Comparison of ENCODE assay signal across 14 cellular contexts in genomic region chr6:54135665-54136370, GRCh38. TPM values are rescaled to one million over a fixed set of nuclear protein-coding genes. Genes with fewer than 3 reads are reported as not detected.
A peak's percentile ranks its signal among the peaks of the same experiment; 100 is the strongest.
DNase-seq lines count a peak whose midpoint lies in the region; ATAC-seq, FAIRE-seq and TF ChIP-seq lines count a peak whose summit lies in the region.
"Had no signal": no experiment of that assay in that cellular context is flagged by ENCODE, and none has a peak within 500 bp of the region (broad histone marks: within the 10 kb centered on the region; RNA-seq: fewer than 3 reads in every experiment).

No MANE protein-coding gene starts in this region.

- H3K79me2 ChIP-seq in mammary epithelial cell (ENCODE audit: insufficient read depth, low read length) (no peaks in the 10 kb centered on the region), HepG2 (ENCODE audit: insufficient read depth, low read length) (no peaks in the 10 kb centered on the region)

- intact Hi-C loops in A673 (cut with micrococcal nuclease; ENCODE audit: unreplicated experiment) = no loop called here
- intact Hi-C loops in mammary epithelial cell (cut with micrococcal nuclease) = no loop called here
- intact Hi-C loops in HepG2 (cut with micrococcal nuclease; ENCODE audit: unreplicated experiment) = loop anchor here (5.0 kb wide), 2 partner anchors 71 to 106 kb away; no protein-coding TSS in a partner anchor

- TF ChIP-seq EP300 in Ishikawa (IDR thresholded peaks at IDR 0.05; ENCODE audit: borderline replicate concordance) (peak; percentile 49; the same call in 1 of the 2 replicates), HepG2 (IDR thresholded peaks at IDR 0.05; ENCODE audit: low read depth in 2 of 2, low read length in 2 of 2) (peak in 1 of 2 experiments; percentile 78; a peak in 2 of 4 replicates), HepG2 (CRISPR knock-in tag; IDR thresholded peaks at IDR 0.05; ENCODE audit: borderline replicate concordance) (no peak)

- H3K9me3 ChIP-seq in A673 (ENCODE audit: low read depth, low read length, poor library complexity, severe bottlenecking) (no peaks in the 10 kb centered on the region), mammary epithelial cell (replicated peaks; ENCODE audit: insufficient read depth, low read length) (no peaks in the 10 kb centered on the region), HepG2 (ENCODE audit: low read length) (no peaks in the 10 kb centered on the region)
- H3K9me3 ChIP-seq: neutrophil had no signal

- H4K20me1 ChIP-seq in mammary epithelial cell (ENCODE audit: insufficient read depth, low read length) (no peaks in the 10 kb centered on the region), HepG2 (ENCODE audit: insufficient read depth, low read length) (no peaks in the 10 kb centered on the region)

- in situ Hi-C loops in mammary epithelial cell (cut with MboI; ENCODE audit: low sequenced_read_pairs in 2 of 2) (no loop called here), HepG2 (cut with HindIII; ENCODE audit: extremely low pct_ligation_motif_present, low pct_unique_long_range_greater_than_20kb) (no loop called here)

- H2AFZ ChIP-seq in mammary epithelial cell (ENCODE audit: low read depth, low read length) = no peak overlapping the region
- H2AFZ ChIP-seq in HepG2 (ENCODE audit: low read length) = peak overlapping the region; percentile 79

- H3K4me1 ChIP-seq in A673 (ENCODE audit: insufficient read depth, low read length, poor library complexity, severe bottlenecking) (peaks cover 22% of the 10 kb centered on the region), mammary epithelial cell (ENCODE audit: insufficient read depth, low read length) (no peaks in the 10 kb centered on the region), HepG2 (ENCODE audit: insufficient read depth, low read length) (peaks cover 24% of the 10 kb centered on the region)

- H3K27ac ChIP-seq in A673 (ENCODE audit: low read depth, low read length, poor library complexity, severe bottlenecking) (peak overlapping the region; percentile 41), mammary epithelial cell (ENCODE audit: insufficient read depth, low read depth, low read length) (no peak overlapping the region), HepG2 (ENCODE audit: extremely low read length, insufficient read depth, low read length) (peak overlapping the region; percentile 3)
- H3K27ac ChIP-seq: neutrophil had no signal

- no peak for TF ChIP-seq POLR2A in HepG2 (IDR thresholded peaks at IDR 0.05; ENCODE audit: insufficient read depth in 1 of 2, low read depth in 2 of 2, low read length in 2 of 2)

- DNase-seq in A673 (ENCODE audit: low spot score) = peak; percentile 94
- peak; percentile 6 for DNase-seq in mammary epithelial cell
- peak; percentile 74 for DNase-seq in HepG2 (ENCODE audit: low spot score)
- no peak for DNase-seq in GM10248 (ENCODE audit: extremely low spot score)
- DNase-seq in NCI-H524 treated with DMSO at 0.1 percent for 48 hours (lab: John Stamatoyannopoulos, UW) = no peak
- DNase-seq: activated CD4-positive, CD25-positive, alpha-beta regulatory T cell; activated naive CD4-positive, alpha-beta T cell treated with anti-CD3 and anti-CD28 coated beads, Interleukin-2, amount 10 ng/mL, durations not matched to agents 7 days and 5 days; NCI-H1048 had no signal

- BruUV-seq in A673 (replicated peaks; lab: Mats Ljungman, UMichigan) = no TSS peak
- BruUV-seq in mammary epithelial cell (replicated peaks; lab: Mats Ljungman, UMichigan) = no TSS peak
- no TSS peak for BruUV-seq in HepG2 (replicated peaks; lab: Mats Ljungman, UMichigan)

- no peak for TF ChIP-seq CTCF in A673 (conservative IDR thresholded peaks at IDR 0.05; ENCODE audit: low read depth, low read length)
- no peak for TF ChIP-seq CTCF in mammary epithelial cell (conservative IDR thresholded peaks at IDR 0.05 in 1 of 2, IDR thresholded peaks at IDR 0.05 in 1 of 2; ENCODE audit: extremely low read depth in 1 of 2, insufficient read depth in 1 of 2, low read depth in 1 of 2, low read length in 2 of 2)
- no peak for TF ChIP-seq CTCF in HepG2 (CRISPR knock-in tag; IDR thresholded peaks at IDR 0.05)
- no peak for TF ChIP-seq CTCF in GM10248 (IDR thresholded peaks at IDR 0.05; ENCODE audit: control extremely low read depth, extremely low read depth, low read depth, missing control alignments)

- H3K36me3 ChIP-seq in A673 (ENCODE audit: insufficient read depth, low read length, poor library complexity, severe bottlenecking) = no peaks in the 10 kb centered on the region
- no peaks in the 10 kb centered on the region for H3K36me3 ChIP-seq in mammary epithelial cell (ENCODE audit: insufficient read depth, low read length)
- no peaks in the 10 kb centered on the region for H3K36me3 ChIP-seq in HepG2 (replicated peaks in 1 of 2; ENCODE audit: control insufficient read depth in 1 of 2, insufficient read depth in 2 of 2, low read length in 2 of 2)
- H3K36me3 ChIP-seq: neutrophil had no signal

- dilution Hi-C loops in mammary epithelial cell (cut with HindIII; ENCODE audit: low sequenced_read_pairs) = no loop called here

- ATAC-seq in HepG2 (peak; percentile 71), GM19324 (IDR thresholded peaks at IDR 0.05; ENCODE audit: low FRiP score, unreplicated experiment) (no peak), HG02610 (IDR thresholded peaks at IDR 0.05; ENCODE audit: unreplicated experiment) (no peak)

- WGBS in mammary epithelial cell (ENCODE audit: low coverage, missing lambda C conversion rate) = 69% methylated on average over 2 of the region's 2 CpGs
- 4% methylated on average over 2 of the region's 2 CpGs for WGBS in HepG2 (ENCODE audit: low lambda C conversion rate)

- no peak for TF ChIP-seq RAD21 in Ishikawa (IDR thresholded peaks at IDR 0.05; ENCODE audit: low read depth)
- TF ChIP-seq RAD21 in HepG2 (CRISPR knock-in tag; IDR thresholded peaks at IDR 0.05) = no peak

- CTCF ChIA-PET in A673 (lab: Charles Lee) = no interaction called here
- CTCF ChIA-PET in mammary epithelial cell (lab: Charles Lee; ENCODE audit: low non-redundant PET) = no interaction called here
- CTCF ChIA-PET in HepG2 (lab: Yijun Ruan, JAX; ENCODE audit: low intra/inter-chr PET ratio, low total read pairs) = no interaction called here
- CTCF ChIA-PET in GM10248 (lab: Yijun Ruan, JAX) = interaction anchor here (0.8 kb wide), 1 partner anchor 1203 kb away, joined by 3 read pairs; no protein-coding TSS in a partner anchor

- peak overlapping the region; percentile 25 for H3K4me3 ChIP-seq in A673 (ENCODE audit: low read depth, low read length, poor library complexity, severe bottlenecking)
- H3K4me3 ChIP-seq in mammary epithelial cell (replicated peaks in 1 of 3; ENCODE audit: insufficient read depth in 1 of 3, low read depth in 2 of 3, low read length in 3 of 3) = no peak overlapping the region
- H3K4me3 ChIP-seq in HepG2 (replicated peaks in 1 of 3; ENCODE audit: insufficient read depth in 1 of 3, low read depth in 2 of 3, low read length in 3 of 3) = peak overlapping the region in 2 of 3 experiments; percentile 14 to 19; a peak in 1 of 6 replicates

- FAIRE-seq in HepG2 (lab: Jason Lieb, UNC) = peak; percentile 67
- FAIRE-seq: GM12891 had no signal

- H3K9ac ChIP-seq in mammary epithelial cell (ENCODE audit: insufficient read depth, low read length) (no peak overlapping the region), HepG2 (ENCODE audit: insufficient read depth, low read depth, low read length) (no peak overlapping the region)

- H3K27me3 ChIP-seq in A673 (replicated peaks; ENCODE audit: insufficient read depth, low read depth, low read length, poor library complexity) (no peaks in the 10 kb centered on the region), mammary epithelial cell (ENCODE audit: insufficient read depth, low read length) (no peaks in the 10 kb centered on the region), HepG2 (ENCODE audit: control insufficient read depth in 1 of 2, insufficient read depth in 2 of 2, low read length in 2 of 2) (no peaks in the 10 kb centered on the region)
- H3K27me3 ChIP-seq: neutrophil had no signal

- POLR2A ChIA-PET in A673 (lab: Charles Lee; ENCODE audit: low non-redundant PET) = no interaction called here
- POLR2A ChIA-PET in HepG2 (lab: Yijun Ruan, JAX) = no interaction called here
- POLR2A ChIA-PET in GM10248 (lab: Yijun Ruan, JAX) = no interaction called here

- H3K4me2 ChIP-seq in mammary epithelial cell (ENCODE audit: insufficient read depth, low read depth, low read length) (no peak overlapping the region), HepG2 (ENCODE audit: low read depth, low read length) (peak overlapping the region; percentile 48)

TF ChIP-seq in Ishikawa, 13 proteins besides CTCF, POLR2A, EP300 and RAD21 (continues in another document):
- TF ChIP-seq TCF12 (IDR thresholded peaks at IDR 0.05; ENCODE audit: low read depth) = no peak
- no peak for TF ChIP-seq CREB1 (IDR thresholded peaks at IDR 0.05; ENCODE audit: low read depth)

TF ChIP-seq in HepG2, 621 proteins besides CTCF, POLR2A, EP300 and RAD21 (continues in another document):
- TF ChIP-seq NFIC (IDR thresholded peaks at IDR 0.05; ENCODE audit: low read length) (peak; percentile 79; the same call in 1 of the 2 replicates), HNRNPL (IDR thresholded peaks at IDR 0.05; ENCODE audit: low read depth, low read length) (no peak)

RNA-seq across cellular contexts. Expression of gene MLIP, which starts 24.6 kb away (rescaled TPM):
- 0.58 and 0.74 TPM in 2 replicates for total RNA-seq in A673 (2021)
- total RNA-seq in mammary epithelial cell = under 1 TPM in 1 of 2 donors, not detected in 1; 0.33 TPM
- polyA plus RNA-seq in mammary epithelial cell = not detected
- not detected for polyA minus RNA-seq in mammary epithelial cell
- total RNA-seq in HepG2 (2016; rRNA removed; fragmentation: Illumina TruSeq; extraction: Trizol) = 0.33 TPM in 1 of 2 replicates, not detected in the other
- not detected in 2 replicates for total RNA-seq in HepG2 (2016; cell fraction: cytosol; rRNA removed; fragmentation: Illumina TruSeq; extraction: Trizol; ENCODE audit: low read depth)
- 0.15 and 0.24 TPM in 2 replicates for total RNA-seq in HepG2 (2016; cell fraction: insoluble cytoplasmic fraction; rRNA removed; fragmentation: Illumina TruSeq; extraction: Trizol)
- not detected in 2 replicates for total RNA-seq in HepG2 (2016; cell fraction: membrane; rRNA removed; fragmentation: Illumina TruSeq; extraction: Trizol)
- 0.78 and 1.1 TPM in 2 replicates for total RNA-seq in HepG2 (2016; cell fraction: nucleus; rRNA removed; fragmentation: Illumina TruSeq; extraction: Trizol)
- 0.08 TPM in 1 of 2 replicates, not detected in the other for polyA plus RNA-seq in HepG2 (2011; rRNA removed)
- polyA plus RNA-seq in HepG2 (2011; cell fraction: cytosol; rRNA removed) = not detected in 2 replicates
- not detected in 2 replicates for polyA plus RNA-seq in HepG2 (2011; cell fraction: nucleus; rRNA removed)
- polyA plus RNA-seq in HepG2 (2012) = not detected in 2 replicates
- polyA plus RNA-seq in HepG2 (2016; cell fraction: cytosol; fragmentation: Illumina TruSeq; extraction: Trizol; ENCODE audit: low read depth) = not detected in 2 replicates
- polyA plus RNA-seq in HepG2 (2016; cell fraction: insoluble cytoplasmic fraction; fragmentation: Illumina TruSeq; extraction: Trizol; ENCODE audit: low read depth) = not detected in 2 replicates
- not detected in 2 replicates for polyA plus RNA-seq in HepG2 (2016; cell fraction: membrane; fragmentation: Illumina TruSeq; extraction: Trizol; ENCODE audit: low read depth)
- not detected in 2 replicates for polyA plus RNA-seq in HepG2 (2016; cell fraction: nucleus; fragmentation: Illumina TruSeq; extraction: Trizol; ENCODE audit: insufficient read depth, low read depth)
- 0.54 TPM in 1 of 2 replicates, not detected in the other for polyA minus RNA-seq in HepG2 (2011; rRNA and poly(A)+ RNA removed; ENCODE audit: low replicate concordance)
- polyA minus RNA-seq in HepG2 (2011; cell fraction: cytosol; rRNA and poly(A)+ RNA removed) = not detected in 2 replicates
- polyA minus RNA-seq in HepG2 (2011; cell fraction: nucleus; rRNA and poly(A)+ RNA removed) = 7.8 TPM in 1 of 2 replicates, not detected in the other
- polyA plus RNA-seq: BJ had no signal

Comparison
In these comparisons a context has a peak if more than half of its experiments do, and no peak if none do; other contexts are left out.
1. DNase-seq: peak in A673 (single experiment), mammary epithelial cell (single experiment) and HepG2 (single experiment); none in GM10248 (single experiment) and NCI-H524 treated with DMSO at 0.1 percent for 48 hours (single experiment).
2. H3K4me3 ChIP-seq: peak in A673 (single experiment) and HepG2 (2 of 3); none in mammary epithelial cell (0 of 3).